In the genomic region with DNA sequence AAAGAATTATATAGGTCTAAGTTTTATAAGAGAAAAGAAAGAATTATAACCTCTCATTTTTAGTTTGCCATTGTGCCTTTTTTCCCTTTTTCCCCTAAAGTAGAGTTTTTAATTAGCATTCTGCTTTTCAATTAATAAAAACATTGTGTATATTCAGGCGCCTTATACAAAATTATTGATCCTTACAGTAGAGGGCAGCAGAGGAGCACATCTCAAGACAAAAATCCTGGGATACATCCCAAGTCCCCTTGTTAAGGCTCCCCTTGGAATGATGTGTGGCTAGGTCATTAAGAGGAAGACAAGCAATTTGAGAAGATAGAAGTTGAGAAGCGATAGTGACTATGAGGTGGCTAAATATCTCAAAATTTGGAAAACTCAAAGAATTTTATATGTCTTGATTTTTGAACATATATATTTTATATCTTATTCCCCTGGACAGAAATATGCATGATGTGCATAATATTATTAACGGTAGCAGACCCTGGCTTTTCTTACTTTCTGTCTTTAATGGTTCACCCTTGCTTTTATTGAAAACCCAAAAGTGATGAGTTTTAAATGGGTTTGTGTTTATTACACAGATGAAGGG, we compare ENCODE assay signal across 8 cellular contexts. TPM values are rescaled to one million over a fixed set of nuclear protein-coding genes. Genes with fewer than 3 reads are reported as not detected.
DNase-seq lines count a peak whose midpoint lies in the region; ATAC-seq, FAIRE-seq and TF ChIP-seq lines count a peak whose summit lies in the region.

No MANE protein-coding gene starts in this region.

- H2AK5ac ChIP-seq in H1 (ENCODE audit: low read depth, low read length) = no peak overlapping the region

- no peak overlapping the region for H4K91ac ChIP-seq in H1 (replicated peaks; ENCODE audit: insufficient read length, low read length)

- H3K27me3 ChIP-seq in H1 (replicated peaks in 1 of 4; ENCODE audit: control insufficient read depth in 3 of 4, extremely low read depth in 1 of 4, insufficient read depth in 3 of 4, low read length in 3 of 4) (no peaks in the 10 kb centered on the region), small intestine (ENCODE audit: control insufficient read depth in 2 of 2, insufficient read depth in 2 of 2, low read length in 2 of 2) (no peaks in the 10 kb centered on the region), prostate gland (replicated peaks; ENCODE audit: insufficient read depth) (no peaks in the 10 kb centered on the region)

- no peak overlapping the region for H3K18ac ChIP-seq in H1 (ENCODE audit: extremely low read depth, low read length)

- no peak overlapping the region for H3K4ac ChIP-seq in H1 (replicated peaks; ENCODE audit: insufficient read length, low read depth, low read length)

- no peak overlapping the region for H3K56ac ChIP-seq in H1 (replicated peaks; ENCODE audit: insufficient read length, low read depth, low read length)

- no peak overlapping the region for H2BK15ac ChIP-seq in H1 (ENCODE audit: low read length)

- TF ChIP-seq POLR2A in H1 (IDR thresholded peaks at IDR 0.05; ENCODE audit: control extremely low read depth in 1 of 2, low read depth in 2 of 2, low read length in 2 of 2) (no peak), prostate gland (IDR thresholded peaks at IDR 0.05) (no peak)

- H4K5ac ChIP-seq in H1 (ENCODE audit: insufficient read length, low read depth, low read length) = no peak overlapping the region

- intact Hi-C loops in prostate gland (cut with DNase I) = no loop called here

- no peaks in the 10 kb centered on the region for H3K36me3 ChIP-seq in H1 (ENCODE audit: control insufficient read depth in 2 of 4, insufficient read depth in 4 of 4, low read length in 3 of 4)
- no peaks in the 10 kb centered on the region for H3K36me3 ChIP-seq in small intestine (ENCODE audit: control insufficient read depth in 2 of 2, insufficient read depth in 2 of 2, low read length in 2 of 2)
- no peaks in the 10 kb centered on the region for H3K36me3 ChIP-seq in prostate gland

- H2BK12ac ChIP-seq in H1 (ENCODE audit: low read depth, low read length) = no peak overlapping the region

- no peak overlapping the region for H2BK20ac ChIP-seq in H1 (ENCODE audit: low read length)

- H3K79me1 ChIP-seq in H1 (ENCODE audit: low read depth, low read length) = no peaks in the 10 kb centered on the region

- no peak for TF ChIP-seq EP300 in H1 (IDR thresholded peaks at IDR 0.05; ENCODE audit: borderline replicate concordance in 1 of 2, low read depth in 2 of 2, low read length in 2 of 2)

- peak in 2 of 3 experiments; percentile 46 to 49; a peak in 3 of 4 replicates for TF ChIP-seq CTCF in H1 (IDR thresholded peaks at IDR 0.05; ENCODE audit: control extremely low read depth in 1 of 3, insufficient read depth in 1 of 3, low read depth in 1 of 3, low read length in 3 of 3)
- TF ChIP-seq CTCF in prostate gland (IDR thresholded peaks at IDR 0.05) = peak in 1 of 4 experiments; percentile 42

- no peak overlapping the region for H3K4me3 ChIP-seq in H1 (ENCODE audit: extremely low read depth in 1 of 4, insufficient read depth in 2 of 4, low read depth in 3 of 4, low read length in 4 of 4)
- no peak overlapping the region for H3K4me3 ChIP-seq in small intestine (ENCODE audit: low read depth in 1 of 2, low read length in 2 of 2)
- H3K4me3 ChIP-seq in prostate gland = no peak overlapping the region

- no peaks in the 10 kb centered on the region for H4K20me1 ChIP-seq in H1 (replicated peaks in 1 of 2; ENCODE audit: control insufficient read depth in 1 of 2, insufficient read depth in 2 of 2, low read length in 2 of 2)

- FAIRE-seq in H1 (lab: Jason Lieb, UNC) (peak; percentile 7), small intestine (lab: Jason Lieb, UNC) (no peak)

- no peaks in the 10 kb centered on the region for H3K23me2 ChIP-seq in H1 (ENCODE audit: low read depth, low read length)

- POLR2A ChIA-PET in H1 (lab: Charles Lee; ENCODE audit: partially characterized antibody) = interaction anchor here (1.4 kb wide), 1 partner anchor 18 kb away, joined by 4 read pairs; a partner anchor contains a TSS

- H3K4me1 ChIP-seq in H1 (replicated peaks in 1 of 4; ENCODE audit: control insufficient read depth in 3 of 4, insufficient read depth in 4 of 4, low read length in 3 of 4) (0 out of 7 replicates have a peak, but pooled peaks cover 0 to 2% (median 0%) of the 10 kb centered on the region in 4 experiments), small intestine (ENCODE audit: control insufficient read depth in 2 of 2, insufficient read depth in 1 of 2, low read depth in 1 of 2, low read length in 1 of 2) (no peaks in the 10 kb centered on the region), prostate gland (replicated peaks) (no peaks in the 10 kb centered on the region)

- H3K14ac ChIP-seq in H1 (ENCODE audit: insufficient read length) = no peak overlapping the region

- no peak overlapping the region for H3K27ac ChIP-seq in H1 (ENCODE audit: low read depth, low read length)
- H3K27ac ChIP-seq in small intestine (ENCODE audit: low read depth in 1 of 2, low read length in 1 of 2) = no peak overlapping the region
- H3K27ac ChIP-seq in prostate gland = no peak overlapping the region

- ATAC-seq in HG03196 (IDR thresholded peaks at IDR 0.05; ENCODE audit: unreplicated experiment) (no peak), GM21526 (IDR thresholded peaks at IDR 0.05; ENCODE audit: low FRiP score, unreplicated experiment) (no peak)

- H3K4me2 ChIP-seq in H1 (ENCODE audit: insufficient read depth in 1 of 2, low read depth in 2 of 2, low read length in 2 of 2) = no peak overlapping the region

- H3K9ac ChIP-seq in H1 (replicated peaks in 1 of 4; ENCODE audit: extremely low read depth in 1 of 4, low read depth in 3 of 4, low read length in 3 of 4) = no peak overlapping the region

- H3K23ac ChIP-seq in H1 (ENCODE audit: insufficient read length) = no peak overlapping the region

- CTCF ChIA-PET in H1 (lab: Charles Lee; ENCODE audit: partially characterized antibody) = interaction anchor here (0.8 to 1.9 kb wide), 10 partner anchors 17 to 201 kb away, joined by 3 to 6 read pairs (median 4); a partner anchor contains a TSS

- no peaks in the 10 kb centered on the region for H3K79me2 ChIP-seq in H1 (ENCODE audit: control insufficient read depth in 1 of 2, insufficient read depth in 2 of 2, low read length in 2 of 2)

- DNase-seq in SKM-1 treated with dmso at 0.1 percent for 144 hours (lab: John Stamatoyannopoulos, UW; ENCODE audit: unreplicated experiment) (peak; percentile 10), SKM-1 (lab: John Stamatoyannopoulos, UW; ENCODE audit: unreplicated experiment) (no peak), NCI-H2171 treated with DMSO at 0.1 percent for 48 hours (lab: John Stamatoyannopoulos, UW) (peak; percentile 83), H1 (ENCODE audit: low read depth in 1 of 2, low spot score in 2 of 2) (no peak), small intestine (peak; percentile 43), prostate gland (ENCODE audit: low spot score) (no peak)

- no peak overlapping the region for H2BK120ac ChIP-seq in H1 (replicated peaks; ENCODE audit: low read depth, low read length)

- no peak overlapping the region for H4K8ac ChIP-seq in H1 (ENCODE audit: extremely low read depth, insufficient read depth, low read length)

- 59% methylated on average over 3 of the region's 3 CpGs; no CpG with 5 or more reads in 1 of the 2 experiments for WGBS in H1 (ENCODE audit: extremely low coverage in 1 of 2, insufficient coverage in 1 of 2, insufficient read length in 1 of 2, insufficient replicate concordance in 2 of 2, low coverage in 1 of 2, low lambda C conversion rate in 2 of 2, missing lambda C conversion rate in 1 of 2), 2 experiments
- WGBS in small intestine, 3 donors = 41 to 61% (median 55%) methylated on average over 3 of the region's 3 CpGs
- 54% methylated on average over 3 of the region's 3 CpGs for WGBS in prostate gland

- H3K9me3 ChIP-seq in H1 (ENCODE audit: insufficient read depth in 2 of 2, low read depth in 1 of 2, low read length in 1 of 2) (no peaks in the 10 kb centered on the region), small intestine (ENCODE audit: control insufficient read depth, low read depth) (no peaks in the 10 kb centered on the region), prostate gland (no peaks in the 10 kb centered on the region)

- no peak overlapping the region for H2BK5ac ChIP-seq in H1 (ENCODE audit: low read depth, low read length)

- TF ChIP-seq RAD21 in H1 (IDR thresholded peaks at IDR 0.05 in 1 of 2, conservative IDR thresholded peaks at IDR 0.05 in 1 of 2; ENCODE audit: low read depth in 2 of 2, low read length in 2 of 2) = peak; percentile 81

- no peak overlapping the region for H2AFZ ChIP-seq in H1 (ENCODE audit: low read length)

TF ChIP-seq in H1, 55 proteins besides CTCF, POLR2A, EP300 and RAD21 (continues in another document):
- TF ChIP-seq TAF7 (optimal IDR thresholded peaks at IDR 0.05; ENCODE audit: borderline replicate concordance, low read depth, low read length) = no peak
- no peak for TF ChIP-seq HDAC6 (IDR thresholded peaks at IDR 0.05; ENCODE audit: low read depth, low read length)
- no peak for TF ChIP-seq SIRT6 (IDR thresholded peaks at IDR 0.05; ENCODE audit: low read length)
- no peak for TF ChIP-seq KDM4A (IDR thresholded peaks at IDR 0.05; ENCODE audit: low read depth, low read length, severe bottlenecking)
- no peak for TF ChIP-seq CBX5 (IDR thresholded peaks at IDR 0.05; ENCODE audit: low read depth, low read length)
- no peak for TF ChIP-seq SP1 (IDR thresholded peaks at IDR 0.05; ENCODE audit: low read depth, low read length)
- TF ChIP-seq CREB1 (IDR thresholded peaks at IDR 0.05) = no peak
- no peak for TF ChIP-seq RNF2 (IDR thresholded peaks at IDR 0.05; ENCODE audit: borderline replicate concordance, low read depth, low read length, missing control alignments, poor library complexity, severe bottlenecking)
- TF ChIP-seq RBBP5 (IDR thresholded peaks at IDR 0.05; ENCODE audit: borderline replicate concordance, low read depth, low read length) = no peak

RNA-seq across cellular contexts. Expression of a gene that starts 19.1 kb away (rescaled TPM):
- 1.8 and 2.7 TPM in 2 replicates for total RNA-seq in H1 (2021; fragmentation: NEBNext Ultra II Directional; extraction: Animal tissue kit (Norgen Biotek cat#: 25700))
- polyA plus RNA-seq in H1 (2011; rRNA removed) (1.7 and 1.9 TPM in 2 replicates), small intestine (10 to 100 TPM; 10.9 to 21.9 (median 19.7) TPM)
- polyA plus RNA-seq in H1 (2011; cell fraction: cytosol; rRNA removed) = 2.6 TPM
- 4.1 TPM for polyA plus RNA-seq in H1 (2011; cell fraction: nucleus; rRNA removed)
- polyA plus RNA-seq in H1 (2012, experiment 1 of 2) = 0.95 to 3.0 TPM (median 2.0 TPM) in 4 replicates
- 0.42 TPM for polyA plus RNA-seq in H1 (2012, experiment 2 of 2)
- polyA plus RNA-seq in H1 (2013, experiment 1 of 2) = 2.0 TPM
- polyA plus RNA-seq in H1 (2013, experiment 2 of 2) = 2.5 TPM
- polyA minus RNA-seq in H1 (2011; rRNA and poly(A)+ RNA removed) = 9.4 and 12.6 TPM in 2 replicates
- polyA minus RNA-seq in H1 (2011; cell fraction: cytosol; rRNA and poly(A)+ RNA removed) = not detected
- 17.2 TPM for polyA minus RNA-seq in H1 (2011; cell fraction: nucleus; rRNA and poly(A)+ RNA removed)
- total RNA-seq in prostate gland = 1 to 10 TPM; 4.5 to 5.1 TPM

Comparison
In these comparisons a context has a peak if more than half of its experiments do, and no peak if none do; other contexts are left out.
1. DNase-seq: peak in SKM-1 treated with dmso at 0.1 percent for 144 hours (single experiment), NCI-H2171 treated with DMSO at 0.1 percent for 48 hours (single experiment) and small intestine (single experiment); none in SKM-1 (single experiment), H1 (0 of 2) and prostate gland (single experiment).